Comparison of ENCODE assay signal across 1 cellular context in the genomic region with DNA sequence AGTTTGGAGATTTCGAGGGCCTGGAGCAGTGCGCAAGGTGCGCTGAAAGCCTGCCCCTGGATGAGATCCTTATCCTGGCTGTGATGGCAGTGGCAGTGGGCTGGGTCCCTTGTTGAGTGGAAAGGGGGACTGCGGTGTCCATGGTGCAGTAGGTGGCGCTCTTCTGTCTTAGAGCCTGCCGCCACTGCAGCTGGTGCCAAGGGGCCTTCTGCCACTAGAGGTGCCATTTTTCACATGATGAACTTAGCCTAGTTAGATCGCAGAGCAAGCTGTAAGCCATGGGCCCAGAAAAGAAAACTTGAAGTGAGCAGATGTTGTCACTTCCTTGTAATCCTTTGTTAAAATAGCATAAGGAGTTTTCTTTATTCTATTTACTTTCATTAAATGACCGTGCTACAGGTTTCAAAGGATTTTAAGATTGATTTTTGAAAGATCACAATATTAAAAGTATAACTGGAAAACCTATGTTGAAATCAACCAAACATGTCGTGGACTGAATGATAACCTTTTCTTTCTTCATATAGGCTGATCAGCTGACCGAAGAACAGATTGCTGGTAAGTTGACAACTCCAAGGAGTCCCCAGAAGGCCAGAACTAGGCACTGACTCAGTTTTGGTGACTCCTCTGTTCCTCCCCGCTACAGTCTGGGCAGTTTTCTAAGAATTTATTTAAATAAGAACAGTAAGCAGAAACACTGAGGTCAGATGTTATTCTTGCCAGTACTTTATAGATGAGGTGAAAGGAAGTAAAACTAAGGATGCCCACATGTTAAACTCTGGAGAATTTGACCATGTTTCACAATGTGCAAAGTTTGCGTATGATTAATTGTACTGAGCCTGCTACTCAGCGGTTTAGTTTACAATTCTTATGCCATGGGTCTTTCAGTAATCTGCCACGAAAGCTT.
TF ChIP-seq lines count a peak whose summit lies in the region.

No MANE protein-coding gene starts in this region.

TF ChIP-seq in HepG2, 621 proteins besides CTCF, POLR2A, EP300 and RAD21 (continued from another document and continues in another):
- TF ChIP-seq, protein P1, sequence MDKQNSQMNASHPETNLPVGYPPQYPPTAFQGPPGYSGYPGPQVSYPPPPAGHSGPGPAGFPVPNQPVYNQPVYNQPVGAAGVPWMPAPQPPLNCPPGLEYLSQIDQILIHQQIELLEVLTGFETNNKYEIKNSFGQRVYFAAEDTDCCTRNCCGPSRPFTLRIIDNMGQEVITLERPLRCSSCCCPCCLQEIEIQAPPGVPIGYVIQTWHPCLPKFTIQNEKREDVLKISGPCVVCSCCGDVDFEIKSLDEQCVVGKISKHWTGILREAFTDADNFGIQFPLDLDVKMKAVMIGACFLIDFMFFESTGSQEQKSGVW (CRISPR knock-in tag; IDR thresholded peaks at IDR 0.05; ENCODE audit: borderline replicate concordance) = no peak
- TF ChIP-seq KLF16 (CRISPR knock-in tag; IDR thresholded peaks at IDR 0.05) (peak in 1 of 2 experiments; percentile 59; a peak in 2 of 4 replicates), PRPF4 (IDR thresholded peaks at IDR 0.05; ENCODE audit: low read depth, low read length, poor library complexity, severe bottlenecking) (no peak), ZNF232 (CRISPR knock-in tag; IDR thresholded peaks at IDR 0.05; ENCODE audit: borderline replicate concordance) (no peak), MAFF (IDR thresholded peaks at IDR 0.05; ENCODE audit: low read depth, low read length) (no peak), RNF2 (conservative IDR thresholded peaks at IDR 0.05; ENCODE audit: low read depth) (no peak), ERF (CRISPR knock-in tag; IDR thresholded peaks at IDR 0.05) (peak; percentile 82), SSRP1 (CRISPR knock-in tag; IDR thresholded peaks at IDR 0.05) (0 out of 2 replicates have a peak, but pooled peaks have one; percentile 52), ZBTB26 (CRISPR knock-in tag; IDR thresholded peaks at IDR 0.05; ENCODE audit: borderline replicate concordance) (0 out of 2 replicates have a peak, but pooled peaks have one; percentile 37), ARNTL (CRISPR knock-in tag; IDR thresholded peaks at IDR 0.05) (0 out of 2 replicates have a peak, but pooled peaks have one; percentile 23), SOX13 (IDR thresholded peaks at IDR 0.05) (no peak), SOX13 (CRISPR knock-in tag; conservative IDR thresholded peaks at IDR 0.05 in 1 of 2, IDR thresholded peaks at IDR 0.05 in 1 of 2) (peak in 1 of 2 experiments; percentile 47; a peak in 2 of 4 replicates), ELF3 (CRISPR knock-in tag; IDR thresholded peaks at IDR 0.05) (peak; percentile 36; the same call in 1 of the 2 replicates), TGIF2 (CRISPR knock-in tag; IDR thresholded peaks at IDR 0.05) (peak; percentile 77; the same call in 1 of the 2 replicates), ZFP90 (CRISPR knock-in tag; IDR thresholded peaks at IDR 0.05; ENCODE audit: borderline replicate concordance) (no peak), ZKSCAN5 (CRISPR knock-in tag; IDR thresholded peaks at IDR 0.05) (no peak), PRDM10 (CRISPR knock-in tag; IDR thresholded peaks at IDR 0.05; ENCODE audit: low read depth) (no peak), ZNF331 (CRISPR knock-in tag; IDR thresholded peaks at IDR 0.05) (peak; percentile 64; the same call in 1 of the 2 replicates), GFI1 (CRISPR knock-in tag; IDR thresholded peaks at IDR 0.05; ENCODE audit: borderline replicate concordance) (no peak), ZNF20 (CRISPR knock-in tag; IDR thresholded peaks at IDR 0.05) (no peak), E2F2 (CRISPR knock-in tag; IDR thresholded peaks at IDR 0.05; ENCODE audit: borderline replicate concordance) (no peak), ZNF501 (CRISPR knock-in tag; IDR thresholded peaks at IDR 0.05) (peak; percentile 18; the same call in 1 of the 2 replicates), ZNF766 (CRISPR knock-in tag; IDR thresholded peaks at IDR 0.05; ENCODE audit: borderline replicate concordance) (no peak), ZFX (CRISPR knock-in tag; IDR thresholded peaks at IDR 0.05; ENCODE audit: low read depth) (peak; percentile 58; the same call in 1 of the 2 replicates)
- TF ChIP-seq, protein P2, sequence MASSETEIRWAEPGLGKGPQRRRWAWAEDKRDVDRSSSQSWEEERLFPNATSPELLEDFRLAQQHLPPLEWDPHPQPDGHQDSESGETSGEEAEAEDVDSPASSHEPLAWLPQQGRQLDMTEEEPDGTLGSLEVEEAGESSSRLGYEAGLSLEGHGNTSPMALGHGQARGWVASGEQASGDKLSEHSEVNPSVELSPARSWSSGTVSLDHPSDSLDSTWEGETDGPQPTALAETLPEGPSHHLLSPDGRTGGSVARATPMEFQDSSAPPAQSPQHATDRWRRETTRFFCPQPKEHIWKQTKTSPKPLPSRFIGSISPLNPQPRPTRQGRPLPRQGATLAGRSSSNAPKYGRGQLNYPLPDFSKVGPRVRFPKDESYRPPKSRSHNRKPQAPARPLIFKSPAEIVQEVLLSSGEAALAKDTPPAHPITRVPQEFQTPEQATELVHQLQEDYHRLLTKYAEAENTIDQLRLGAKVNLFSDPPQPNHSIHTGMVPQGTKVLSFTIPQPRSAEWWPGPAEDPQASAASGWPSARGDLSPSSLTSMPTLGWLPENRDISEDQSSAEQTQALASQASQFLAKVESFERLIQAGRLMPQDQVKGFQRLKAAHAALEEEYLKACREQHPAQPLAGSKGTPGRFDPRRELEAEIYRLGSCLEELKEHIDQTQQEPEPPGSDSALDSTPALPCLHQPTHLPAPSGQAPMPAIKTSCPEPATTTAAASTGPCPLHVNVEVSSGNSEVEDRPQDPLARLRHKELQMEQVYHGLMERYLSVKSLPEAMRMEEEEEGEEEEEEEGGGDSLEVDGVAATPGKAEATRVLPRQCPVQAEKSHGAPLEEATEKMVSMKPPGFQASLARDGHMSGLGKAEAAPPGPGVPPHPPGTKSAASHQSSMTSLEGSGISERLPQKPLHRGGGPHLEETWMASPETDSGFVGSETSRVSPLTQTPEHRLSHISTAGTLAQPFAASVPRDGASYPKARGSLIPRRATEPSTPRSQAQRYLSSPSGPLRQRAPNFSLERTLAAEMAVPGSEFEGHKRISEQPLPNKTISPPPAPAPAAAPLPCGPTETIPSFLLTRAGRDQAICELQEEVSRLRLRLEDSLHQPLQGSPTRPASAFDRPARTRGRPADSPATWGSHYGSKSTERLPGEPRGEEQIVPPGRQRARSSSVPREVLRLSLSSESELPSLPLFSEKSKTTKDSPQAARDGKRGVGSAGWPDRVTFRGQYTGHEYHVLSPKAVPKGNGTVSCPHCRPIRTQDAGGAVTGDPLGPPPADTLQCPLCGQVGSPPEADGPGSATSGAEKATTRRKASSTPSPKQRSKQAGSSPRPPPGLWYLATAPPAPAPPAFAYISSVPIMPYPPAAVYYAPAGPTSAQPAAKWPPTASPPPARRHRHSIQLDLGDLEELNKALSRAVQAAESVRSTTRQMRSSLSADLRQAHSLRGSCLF (CRISPR knock-in tag; IDR thresholded peaks at IDR 0.05; ENCODE audit: borderline replicate concordance) = no peak
- TF ChIP-seq, protein P3, sequence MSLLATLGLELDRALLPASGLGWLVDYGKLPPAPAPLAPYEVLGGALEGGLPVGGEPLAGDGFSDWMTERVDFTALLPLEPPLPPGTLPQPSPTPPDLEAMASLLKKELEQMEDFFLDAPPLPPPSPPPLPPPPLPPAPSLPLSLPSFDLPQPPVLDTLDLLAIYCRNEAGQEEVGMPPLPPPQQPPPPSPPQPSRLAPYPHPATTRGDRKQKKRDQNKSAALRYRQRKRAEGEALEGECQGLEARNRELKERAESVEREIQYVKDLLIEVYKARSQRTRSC (CRISPR knock-in tag; IDR thresholded peaks at IDR 0.05; ENCODE audit: low read depth) = no peak
- TF ChIP-seq, protein P4, sequence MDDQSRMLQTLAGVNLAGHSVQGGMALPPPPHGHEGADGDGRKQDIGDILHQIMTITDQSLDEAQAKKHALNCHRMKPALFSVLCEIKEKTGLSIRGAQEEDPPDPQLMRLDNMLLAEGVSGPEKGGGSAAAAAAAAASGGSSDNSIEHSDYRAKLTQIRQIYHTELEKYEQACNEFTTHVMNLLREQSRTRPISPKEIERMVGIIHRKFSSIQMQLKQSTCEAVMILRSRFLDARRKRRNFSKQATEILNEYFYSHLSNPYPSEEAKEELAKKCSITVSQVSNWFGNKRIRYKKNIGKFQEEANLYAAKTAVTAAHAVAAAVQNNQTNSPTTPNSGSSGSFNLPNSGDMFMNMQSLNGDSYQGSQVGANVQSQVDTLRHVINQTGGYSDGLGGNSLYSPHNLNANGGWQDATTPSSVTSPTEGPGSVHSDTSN (CRISPR knock-in tag; IDR thresholded peaks at IDR 0.05; ENCODE audit: borderline replicate concordance) = no peak
